9 cellular contexts compared by ENCODE assay signal in genomic region chr10:24465124-24465874, GRCh38.
DNase-seq lines count a peak whose midpoint lies in the region; ATAC-seq and TF ChIP-seq lines count a peak whose summit lies in the region.
"Had no signal": no experiment of that assay in that cellular context is flagged by ENCODE, and none has a peak within 500 bp of the region (broad histone marks: within the 10 kb centered on the region; RNA-seq: fewer than 3 reads in every experiment).

No MANE protein-coding gene starts in this region.

- no peaks in the 10 kb centered on the region for H3K36me3 ChIP-seq in BJ (ENCODE audit: control insufficient read depth, insufficient read depth, low read length)
- H3K36me3 ChIP-seq: ovary had no signal

- H3K4me3 ChIP-seq in BJ (ENCODE audit: low read depth, low read length): no peak overlapping the region
- H3K4me3 ChIP-seq in choroid plexus epithelial cell (ENCODE audit: low read depth, low read length): no peak overlapping the region
- H3K4me3 ChIP-seq: ovary had no signal

- CTCF ChIA-PET in BJ (lab: Yijun Ruan, JAX): interaction anchor here (0.6 to 1.4 kb wide), 3 partner anchors 22 to 160 kb away, joined by 3 to 6 read pairs (median 3); no protein-coding TSS in a partner anchor

- H3K27me3 ChIP-seq in BJ (ENCODE audit: control insufficient read depth, insufficient read depth, low read length): no peaks in the 10 kb centered on the region
- H3K27me3 ChIP-seq: ovary had no signal

- DNase-seq in BJ (ENCODE audit: low read depth) (peak; percentile 96), M059J (ENCODE audit: low read depth) (peak; percentile 89), choroid plexus epithelial cell (ENCODE audit: low read depth) (peak; percentile 88), nephron progenitor cell (no peak), NCI-H1694 (lab: John Stamatoyannopoulos, UW) (no peak)
- DNase-seq in stimulated activated CD4-positive, alpha-beta T cell treated with anti-CD3 and anti-CD28 coated beads, Interleukin-2, amount 100 ng/mL, for 48 hours: no peak

- H3K9me3 Mint-ChIP-seq in nephron progenitor cell: no peaks in the 10 kb centered on the region

- peaks cover 54% of the 10 kb centered on the region for H3K4me1 Mint-ChIP-seq in nephron progenitor cell

- peaks cover 16% of the 10 kb centered on the region for H3K36me3 Mint-ChIP-seq in nephron progenitor cell (ENCODE audit: low read depth)

- peak overlapping the region; percentile 40 for H3K27ac Mint-ChIP-seq in nephron progenitor cell

- H3K27me3 Mint-ChIP-seq in nephron progenitor cell (ENCODE audit: low read depth, poor library complexity): no peaks in the 10 kb centered on the region

- POLR2A ChIA-PET in BJ (lab: Charles Lee): no interaction called here

- TF ChIP-seq CTCF in BJ (IDR thresholded peaks at IDR 0.05; ENCODE audit: insufficient read depth, low read depth, low read length) (no peak), choroid plexus epithelial cell (conservative IDR thresholded peaks at IDR 0.05; ENCODE audit: low read depth, low read length) (no peak), nephron progenitor cell (IDR thresholded peaks at IDR 0.05) (no peak)

- ATAC-seq in HG03139 (IDR thresholded peaks at IDR 0.05; ENCODE audit: unreplicated experiment) (no peak), HG02840 (IDR thresholded peaks at IDR 0.05; ENCODE audit: low FRiP score, unreplicated experiment) (no peak)

- no peak overlapping the region for H3K4me3 Mint-ChIP-seq in nephron progenitor cell

Comparison
In these comparisons a context has a peak if more than half of its experiments do, and no peak if none do; other contexts are left out.
1. DNase-seq: peak in BJ (single experiment), M059J (single experiment) and choroid plexus epithelial cell (single experiment); none in nephron progenitor cell (single experiment), stimulated activated CD4-positive, alpha-beta T cell treated with anti-CD3 and anti-CD28 coated beads, Interleukin-2, amount 100 ng/mL, for 48 hours (0 of 2) and NCI-H1694 (single experiment).